Comparison of ENCODE assay signal across 8 cellular contexts in the genomic region with DNA sequence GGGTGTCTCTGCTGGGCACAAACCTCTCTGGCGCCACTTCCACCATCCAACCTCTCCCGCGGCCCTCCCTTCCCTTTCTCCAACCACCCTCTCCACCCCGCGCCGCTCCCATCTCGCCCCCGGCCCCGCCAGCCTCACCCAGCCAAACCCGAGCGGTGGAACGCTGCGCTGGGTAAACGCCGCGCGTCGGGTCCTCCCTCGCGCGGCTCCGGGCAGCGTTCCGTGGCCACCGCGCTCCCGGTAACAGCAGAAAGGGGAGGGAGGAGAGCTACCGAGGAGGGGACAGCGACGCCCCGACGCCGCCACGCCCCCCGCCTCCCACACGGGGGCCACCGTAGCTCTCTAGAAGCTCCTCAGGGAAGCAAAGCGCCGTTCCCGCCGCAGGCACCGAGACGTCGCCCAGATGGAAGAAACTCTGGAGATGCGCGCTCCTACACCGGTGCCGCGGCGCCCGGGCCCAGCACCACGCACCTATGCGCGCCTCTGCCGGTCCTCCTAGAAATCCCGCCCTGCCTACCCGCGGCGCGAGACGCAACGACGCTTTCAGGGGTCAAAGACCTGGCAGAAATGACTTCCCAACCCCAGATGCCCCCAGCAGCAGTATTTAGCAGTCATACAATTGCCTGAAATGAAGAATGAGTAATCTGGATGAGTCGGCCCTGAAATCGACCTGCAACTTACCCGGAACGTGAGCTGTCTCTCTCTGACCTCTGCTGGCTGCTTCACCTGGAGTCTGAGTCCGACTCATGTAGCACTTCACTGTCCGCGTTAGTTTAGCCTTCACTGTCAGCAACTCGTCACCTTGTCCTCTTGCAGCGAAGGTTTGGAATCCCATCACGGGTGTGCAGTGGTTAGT. TPM values are rescaled to one million over a fixed set of nuclear protein-coding genes. Genes with fewer than 3 reads are reported as not detected.
DNase-seq lines count a peak whose midpoint lies in the region; ATAC-seq lines count a peak whose summit lies in the region.

A gene with protein sequence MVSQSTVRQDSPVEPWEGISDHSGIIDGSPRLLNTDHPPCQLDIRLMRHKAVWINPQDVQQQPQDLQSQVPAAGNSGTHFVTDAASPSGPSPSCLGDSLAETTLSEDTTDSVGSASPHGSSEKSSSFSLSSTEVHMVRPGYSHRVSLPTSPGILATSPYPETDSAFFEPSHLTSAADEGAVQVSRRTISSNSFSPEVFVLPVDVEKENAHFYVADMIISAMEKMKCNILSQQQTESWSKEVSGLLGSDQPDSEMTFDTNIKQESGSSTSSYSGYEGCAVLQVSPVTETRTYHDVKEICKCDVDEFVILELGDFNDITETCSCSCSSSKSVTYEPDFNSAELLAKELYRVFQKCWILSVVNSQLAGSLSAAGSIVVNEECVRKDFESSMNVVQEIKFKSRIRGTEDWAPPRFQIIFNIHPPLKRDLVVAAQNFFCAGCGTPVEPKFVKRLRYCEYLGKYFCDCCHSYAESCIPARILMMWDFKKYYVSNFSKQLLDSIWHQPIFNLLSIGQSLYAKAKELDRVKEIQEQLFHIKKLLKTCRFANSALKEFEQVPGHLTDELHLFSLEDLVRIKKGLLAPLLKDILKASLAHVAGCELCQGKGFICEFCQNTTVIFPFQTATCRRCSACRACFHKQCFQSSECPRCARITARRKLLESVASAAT (minus strand): TSS at position 257 of the 856 bp plus-strand sequence. CDS start 14,777 bp downstream, outside the sequence.

- H3K4me3 Mint-ChIP-seq in T-cell (peak within 1 kb of the TSS; percentile 81 to 82 (median 81)), memory B cell (peak within 1 kb of the TSS; percentile 88)

- DNase-seq in NCI-H187 (lab: John Stamatoyannopoulos, UW) (peak; percentile 23 to 48), NCI-H187 treated with DMSO at 0.1 percent for 48 hours (lab: John Stamatoyannopoulos, UW) (no peak), T-cell (peak in 9 of 34 experiments; percentile 4 to 27 (median 8)), memory B cell (ENCODE audit: low spot score in 2 of 2) (peak; percentile 36 to 63)
- DNase-seq in stimulated activated CD8-positive, alpha-beta memory T cell treated with anti-CD3 and anti-CD28 coated beads, Interleukin-7, amount 100 ng/mL, for 48 hours (ENCODE audit: extremely low read depth in 1 of 2, low read depth in 1 of 2), result peak; percentile 18 to 46

- H3K27ac Mint-ChIP-seq in T-cell (peak within 1 kb of the TSS in 1 of 2 donors; percentile 48), memory B cell (peak within 1 kb of the TSS; percentile 87)

- H3K27me3 Mint-ChIP-seq in T-cell (peaks cover 27 to 41% of the 10 kb centered on the region in 2 donors), memory B cell (no peaks in the 10 kb centered on the region)

- H3K36me3 Mint-ChIP-seq in T-cell (no peaks in the 10 kb centered on the region), memory B cell (peaks cover 11% of the 10 kb centered on the region)

- H3K4me3 ChIP-seq in duodenal mucosa (ENCODE audit: low read depth in 1 of 2, low read length in 2 of 2), result peak within 1 kb of the TSS; percentile 51 to 81

- H3K4me1 Mint-ChIP-seq in T-cell, result peaks cover 25 to 36% (median 30%) of the 10 kb centered on the region in 3 donors
- H3K4me1 Mint-ChIP-seq in memory B cell, result peaks cover 31% of the 10 kb centered on the region

- H3K9ac ChIP-seq in duodenal mucosa (ENCODE audit: low read depth in 1 of 2, low read length in 2 of 2), result peak within 1 kb of the TSS in 1 of 2 donors; percentile 7

- H3K9me3 ChIP-seq in duodenal mucosa (ENCODE audit: control insufficient read depth in 1 of 2, low read length in 2 of 2), result no peaks in the 10 kb centered on the region

- H3K27me3 ChIP-seq in duodenal mucosa (ENCODE audit: control insufficient read depth in 1 of 2, insufficient read depth in 2 of 2, low read length in 2 of 2), result peaks cover 10 to 15% of the 10 kb centered on the region in 2 donors

- H3K9me3 Mint-ChIP-seq in T-cell (no peaks in the 10 kb centered on the region), memory B cell (no peaks in the 10 kb centered on the region)

- H3K4me1 ChIP-seq in duodenal mucosa (ENCODE audit: control insufficient read depth in 1 of 2, insufficient read depth in 2 of 2, low read length in 2 of 2), result peaks cover 21 to 27% of the 10 kb centered on the region in 2 donors

- POLR2A ChIA-PET in T-cell (lab: Charles Lee), result interaction anchor here in 1 of 2 donors (0.6 kb wide), 1 partner anchor 18 kb away, joined by 3 read pairs; no protein-coding TSS in a partner anchor

- ATAC-seq in HG03159 (IDR thresholded peaks at IDR 0.05; ENCODE audit: unreplicated experiment), result peak; percentile 32
- ATAC-seq in T-cell (replicated peaks in 1 of 4), result peak; percentile 41 to 69 (median 49)
- peak; percentile 37 for ATAC-seq in memory B cell (ENCODE audit: low read depth)
- ATAC-seq in HG03139 (IDR thresholded peaks at IDR 0.05; ENCODE audit: unreplicated experiment), result no peak

- no peak within 1 kb of the TSS for H3K27ac ChIP-seq in duodenal mucosa (ENCODE audit: low read depth, low read length)

- CTCF ChIA-PET in T-cell (lab: Charles Lee), result no interaction called here

- no peaks in the 10 kb centered on the region for H3K36me3 ChIP-seq in duodenal mucosa (ENCODE audit: control insufficient read depth in 1 of 2, insufficient read depth in 2 of 2, low read length in 2 of 2)

RNA-seq across cellular contexts. Expression of the gene that starts here (rescaled TPM):
- 10 to 100 TPM in 1 of 5 donors, 1 to 10 TPM in 4; 1.4 to 11.7 (median 2.2) TPM for total RNA-seq in T-cell
